8 cellular contexts compared by ENCODE assay signal in genomic region chr14:23352506-23353432, GRCh38. TPM values are rescaled to one million over a fixed set of nuclear protein-coding genes. Genes with fewer than 3 reads are reported as not detected.
A peak's percentile ranks its signal among the peaks of the same experiment; 100 is the strongest.
DNase-seq lines count a peak whose midpoint lies in the region; ATAC-seq and TF ChIP-seq lines count a peak whose summit lies in the region.

Gene SLC22A17 (minus strand): TSS chr14:23352887.

- no peaks in the 10 kb centered on the region for H3K9me3 ChIP-seq in hepatocyte (ENCODE audit: low read depth)

- no peaks in the 10 kb centered on the region for H3K27me3 ChIP-seq in hepatocyte

- H3K9me3 Mint-ChIP-seq in T-helper 2 cell treated with Interferon-gamma antibody and Interleukin-4, amounts not matched to agents 5 μg/mL and 100 μg/mL, for 36 hours = no peaks in the 10 kb centered on the region
- H3K9me3 Mint-ChIP-seq in progenitor cell of endocrine pancreas (ENCODE audit: low read depth) = peaks cover 11% of the 10 kb centered on the region

- peak; percentile 18; the same call in 1 of the 2 replicates for TF ChIP-seq CTCF in AG10803 (conservative IDR thresholded peaks at IDR 0.05; ENCODE audit: low read length)
- peak; percentile 8 for TF ChIP-seq CTCF in hepatocyte (IDR thresholded peaks at IDR 0.05; ENCODE audit: poor library complexity)
- no peak for TF ChIP-seq CTCF in progenitor cell of endocrine pancreas (IDR thresholded peaks at IDR 0.05; ENCODE audit: unreplicated experiment)

- no peaks in the 10 kb centered on the region for H4K20me1 ChIP-seq in hepatocyte (ENCODE audit: insufficient read depth, poor library complexity, severe bottlenecking)

- no peaks in the 10 kb centered on the region for H3K9me2 ChIP-seq in hepatocyte (replicated peaks; ENCODE audit: insufficient read depth)

- H3K27me3 Mint-ChIP-seq in T-helper 2 cell treated with Interferon-gamma antibody and Interleukin-4, amounts not matched to agents 5 μg/mL and 100 μg/mL, for 36 hours (ENCODE audit: low read depth) = peaks cover 41% of the 10 kb centered on the region
- H3K27me3 Mint-ChIP-seq in progenitor cell of endocrine pancreas = peaks cover 34% of the 10 kb centered on the region

- peak within 1 kb of the TSS; percentile 66 for H3K27ac ChIP-seq in hepatocyte

- no peaks in the 10 kb centered on the region for H3K36me3 ChIP-seq in hepatocyte (replicated peaks; ENCODE audit: insufficient read depth, low read depth)

- H3K4me1 Mint-ChIP-seq in T-helper 2 cell treated with Interferon-gamma antibody and Interleukin-4, amounts not matched to agents 5 μg/mL and 100 μg/mL, for 36 hours (ENCODE audit: low read depth) = peaks cover 8% of the 10 kb centered on the region
- H3K4me1 Mint-ChIP-seq in progenitor cell of endocrine pancreas (ENCODE audit: low read depth) = peaks cover 8% of the 10 kb centered on the region

- no peaks in the 10 kb centered on the region for H3K79me2 ChIP-seq in hepatocyte

- H3K4me3 ChIP-seq in AG10803 (ENCODE audit: low read length) = peak within 1 kb of the TSS; percentile 75
- H3K4me3 ChIP-seq in hepatocyte = peak within 1 kb of the TSS; percentile 68

- in situ Hi-C loops in KBM-7 (cut with MboI; ENCODE audit: low pct_unique_long_range_greater_than_20kb, low sequenced_read_pairs) = no loop called here

- peak within 1 kb of the TSS; percentile 79 for H3K4me3 Mint-ChIP-seq in T-helper 2 cell treated with Interferon-gamma antibody and Interleukin-4, amounts not matched to agents 5 μg/mL and 100 μg/mL, for 36 hours
- peak within 1 kb of the TSS; percentile 70 for H3K4me3 Mint-ChIP-seq in progenitor cell of endocrine pancreas (ENCODE audit: low read depth)

- peak within 1 kb of the TSS; percentile 99 for H3K4me2 ChIP-seq in hepatocyte

- no peak within 1 kb of the TSS for H3K27ac Mint-ChIP-seq in T-helper 2 cell treated with Interferon-gamma antibody and Interleukin-4, amounts not matched to agents 5 μg/mL and 100 μg/mL, for 36 hours
- H3K27ac Mint-ChIP-seq in progenitor cell of endocrine pancreas = peak within 1 kb of the TSS; percentile 54

- 4% methylated on average over 16 of the region's 42 CpGs for WGBS in hepatocyte (ENCODE audit: low lambda C conversion rate, missing lambda C conversion rate)

- H3K4me1 ChIP-seq in hepatocyte (ENCODE audit: insufficient read depth) = no peaks in the 10 kb centered on the region

- no peaks in the 10 kb centered on the region for H3K36me3 Mint-ChIP-seq in T-helper 2 cell treated with Interferon-gamma antibody and Interleukin-4, amounts not matched to agents 5 μg/mL and 100 μg/mL, for 36 hours (ENCODE audit: low read depth)
- peaks cover 10% of the 10 kb centered on the region for H3K36me3 Mint-ChIP-seq in progenitor cell of endocrine pancreas (ENCODE audit: insufficient read depth)

- H2AFZ ChIP-seq in hepatocyte = peak within 1 kb of the TSS; percentile 91

- peak; percentile 82 for DNase-seq in AG10803 (ENCODE audit: low read depth)
- DNase-seq in KBM-7 = peak; percentile 30
- peak; percentile 35 for DNase-seq in T-helper 2 cell treated with Interferon-gamma antibody and Interleukin-4, amounts not matched to agents 5 μg/mL and 100 μg/mL, for 36 hours (ENCODE audit: low spot score)
- DNase-seq in astrocyte of the hippocampus (ENCODE audit: low read depth, low spot score) = peak; percentile 96
- peak; percentile 93 for DNase-seq in hepatocyte (ENCODE audit: low spot score)
- DNase-seq in progenitor cell of endocrine pancreas (ENCODE audit: low spot score, unreplicated experiment) = peak; percentile 36
- DNase-seq in ureter (ENCODE audit: low spot score) = peak; percentile 87

- ATAC-seq in GM18870 (IDR thresholded peaks at IDR 0.05; ENCODE audit: unreplicated experiment) = no peak

RNA-seq across cellular contexts. Expression of gene SLC22A17, which starts in this region (rescaled TPM):
- 31.9 and 44.4 TPM in 2 replicates for total RNA-seq in hepatocyte
- polyA plus RNA-seq in hepatocyte = 62.9 and 79.2 TPM in 2 replicates
- 26.2 and 29.3 TPM in 2 replicates for total RNA-seq in progenitor cell of endocrine pancreas
- total RNA-seq in ureter = 35.3 TPM

Comparison
In these comparisons a context has a peak if more than half of its experiments do, and no peak if none do; other contexts are left out.
1. DNase-seq: peak in every context shown above with its lines; median percentile 96 in astrocyte of the hippocampus; 93 in hepatocyte; 87 in ureter; 82 in AG10803; 36 in progenitor cell of endocrine pancreas; 35 in T-helper 2 cell treated with Interferon-gamma antibody and Interleukin-4, amounts not matched to agents 5 μg/mL and 100 μg/mL, for 36 hours; 30 in KBM-7.